9 cellular contexts compared by ENCODE assay signal in the genomic region with DNA sequence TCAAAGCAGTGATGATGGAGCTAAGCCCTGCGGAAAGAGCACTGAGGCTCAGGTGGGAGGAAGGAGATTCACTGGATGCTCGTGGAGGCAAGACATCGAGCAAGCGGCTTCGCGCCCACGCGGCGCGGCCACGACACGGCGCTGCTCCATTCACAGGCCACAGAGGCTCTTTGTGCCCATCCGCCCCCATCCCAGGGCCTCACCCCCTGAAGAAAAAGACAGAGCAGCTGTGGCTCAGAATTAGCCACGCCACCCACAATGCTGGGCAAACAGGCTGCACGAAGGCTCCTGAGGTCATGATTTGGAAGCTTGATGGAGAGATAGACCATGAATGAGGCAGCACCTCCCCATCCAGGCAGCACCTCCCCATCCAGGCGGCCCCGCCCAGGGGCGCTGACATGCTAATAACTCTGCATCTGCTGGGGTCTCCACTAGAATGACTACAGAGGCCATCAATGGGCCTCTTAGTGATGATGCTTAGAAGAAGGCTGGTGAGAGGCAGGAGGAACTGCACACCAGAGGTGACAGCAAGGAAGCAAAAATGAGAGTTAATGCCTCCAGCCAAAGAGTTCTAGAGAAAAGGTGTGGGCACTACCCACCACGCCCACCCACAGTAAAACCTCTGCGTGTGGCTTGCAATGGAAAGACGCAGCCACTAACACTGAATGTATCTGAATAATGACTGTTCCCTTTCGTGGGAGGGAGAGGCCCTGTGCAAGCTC. TPM values are rescaled to one million over a fixed set of nuclear protein-coding genes. Genes with fewer than 3 reads are reported as not detected.
DNase-seq lines count a peak whose midpoint lies in the region; ATAC-seq and TF ChIP-seq lines count a peak whose summit lies in the region.
"Had no signal": no experiment of that assay in that cellular context is flagged by ENCODE, and none has a peak within 500 bp of the region (broad histone marks: within the 10 kb centered on the region; RNA-seq: fewer than 3 reads in every experiment).

No MANE protein-coding gene starts in this region.

- H3K4me3 ChIP-seq in esophagus (ENCODE audit: low read depth in 1 of 2, low read length in 2 of 2) (no peak overlapping the region), gastrocnemius medialis (no peak overlapping the region)

- ATAC-seq in gastrocnemius medialis: no peak
- no peak for ATAC-seq in HG02884 (IDR thresholded peaks at IDR 0.05; ENCODE audit: unreplicated experiment)
- ATAC-seq in HG02571 (IDR thresholded peaks at IDR 0.05; ENCODE audit: unreplicated experiment): no peak

- no peaks in the 10 kb centered on the region for H3K9me3 Mint-ChIP-seq in activated CD4-positive, alpha-beta memory T cell treated with anti-CD3 and anti-CD28 coated beads for 36 hours

- peak overlapping the region; percentile 67 for H3K27ac ChIP-seq in C4-2B
- H3K27ac ChIP-seq in esophagus (ENCODE audit: low read depth in 2 of 2, low read length in 1 of 2): peak overlapping the region; percentile 68 to 91
- peak overlapping the region; percentile 68 to 84 (median 83) for H3K27ac ChIP-seq in gastrocnemius medialis

- H3K36me3 ChIP-seq in esophagus (ENCODE audit: control insufficient read depth in 2 of 2, insufficient read depth in 2 of 2, low read length in 1 of 2) (peaks cover 13 to 32% of the 10 kb centered on the region in 2 donors), gastrocnemius medialis (peaks cover 0 to 72% of the 10 kb centered on the region in 2 donors)

- 65 to 75% methylated on average over 23 of the region's 23 CpGs for WGBS in esophagus, 2 donors

- H3K4me1 ChIP-seq in esophagus (ENCODE audit: control insufficient read depth in 2 of 2, insufficient read depth in 2 of 2, low read length in 1 of 2): peaks cover 7 to 12% of the 10 kb centered on the region in 2 donors
- H3K4me1 ChIP-seq in gastrocnemius medialis: peaks cover 16 to 34% of the 10 kb centered on the region in 2 donors

- H3K27me3 ChIP-seq in esophagus (ENCODE audit: control insufficient read depth in 1 of 2, insufficient read depth in 2 of 2, low read length in 2 of 2) (no peaks in the 10 kb centered on the region), gastrocnemius medialis (no peaks in the 10 kb centered on the region)

- in situ Hi-C loops in gastrocnemius medialis (cut with MboI; ENCODE audit: low sequenced_read_pairs in 4 of 4): no loop called here

- peak; percentile 88 for DNase-seq in activated CD4-positive, alpha-beta memory T cell treated with anti-CD3 and anti-CD28 coated beads for 36 hours
- DNase-seq in gastrocnemius medialis (no peak), middle frontal gyrus (ENCODE audit: extremely low spot score, low spot score) (no peak), DMS79 (lab: John Stamatoyannopoulos, UW) (no peak)
- DNase-seq: NCI-H2081 treated with DMSO at 0.1 percent for 48 hours had no signal

- no peaks in the 10 kb centered on the region for H3K9me3 ChIP-seq in esophagus (ENCODE audit: control insufficient read depth in 2 of 2, insufficient read depth in 1 of 2, low read depth in 1 of 2, low read length in 1 of 2)
- H3K9me3 ChIP-seq in gastrocnemius medialis: no peaks in the 10 kb centered on the region

- CTCF ChIA-PET in activated CD4-positive, alpha-beta memory T cell treated with anti-CD3 and anti-CD28 coated beads for 36 hours (lab: Charles Lee): interaction anchor here (0.6 to 3.5 kb wide), 6 partner anchors 10 to 133 kb away, joined by 3 to 21 read pairs (median 4); no protein-coding TSS in a partner anchor

- H3K27me3 Mint-ChIP-seq in activated CD4-positive, alpha-beta memory T cell treated with anti-CD3 and anti-CD28 coated beads for 36 hours: no peaks in the 10 kb centered on the region

- peak overlapping the region; percentile 89 for H3K27ac Mint-ChIP-seq in activated CD4-positive, alpha-beta memory T cell treated with anti-CD3 and anti-CD28 coated beads for 36 hours

- H3K36me3 Mint-ChIP-seq in activated CD4-positive, alpha-beta memory T cell treated with anti-CD3 and anti-CD28 coated beads for 36 hours: peaks cover 62% of the 10 kb centered on the region

- H3K4me1 Mint-ChIP-seq in activated CD4-positive, alpha-beta memory T cell treated with anti-CD3 and anti-CD28 coated beads for 36 hours (ENCODE audit: low read depth): peaks cover 89% of the 10 kb centered on the region

- no peak for TF ChIP-seq POLR2A in gastrocnemius medialis (IDR thresholded peaks at IDR 0.05)

- intact Hi-C loops in activated CD4-positive, alpha-beta memory T cell treated with anti-CD3 and anti-CD28 coated beads for 36 hours (cut with micrococcal nuclease): loop anchor here (1.0 kb wide), 4 partner anchors 9 to 42 kb away; no protein-coding TSS in a partner anchor
- intact Hi-C loops in gastrocnemius medialis (cut with DNase I; ENCODE audit: low total_unique reads): no loop called here

- TF ChIP-seq CTCF in C4-2B (conservative IDR thresholded peaks at IDR 0.05) (no peak), gastrocnemius medialis (IDR thresholded peaks at IDR 0.05 in 4 of 5, conservative IDR thresholded peaks at IDR 0.05 in 1 of 5) (no peak)

- POLR2A ChIA-PET in activated CD4-positive, alpha-beta memory T cell treated with anti-CD3 and anti-CD28 coated beads for 36 hours (lab: Charles Lee): interaction anchor here (0.7 to 3.8 kb wide), 10 partner anchors 9 to 164 kb away, joined by 3 to 34 read pairs (median 4); no protein-coding TSS in a partner anchor

- peak overlapping the region; percentile 52 for H3K4me3 Mint-ChIP-seq in activated CD4-positive, alpha-beta memory T cell treated with anti-CD3 and anti-CD28 coated beads for 36 hours

RNA-seq across cellular contexts. Expression of gene MYH9, which starts 43.5 kb away (rescaled TPM):
- 100 to 1,000 TPM; 712 to 720 TPM for total RNA-seq in activated CD4-positive, alpha-beta memory T cell treated with anti-CD3 and anti-CD28 coated beads for 36 hours
- 100 to 1,000 TPM; 107 to 114 TPM for polyA plus RNA-seq in esophagus
- 100 to 1,000 TPM in 3 of 4 donors, 10 to 100 TPM in 1; 38.9 to 115 (median 104) TPM for total RNA-seq in gastrocnemius medialis

Comparison
In these comparisons a context has a peak if more than half of its experiments do, and no peak if none do; other contexts are left out.
1. RNA of gene MYH9, which starts 43.5 kb away (total RNA-seq): 712 to 720 TPM in activated CD4-positive, alpha-beta memory T cell treated with anti-CD3 and anti-CD28 coated beads for 36 hours; 38.9 to 115 TPM in gastrocnemius medialis; every median in the first group is over 4 times any median in the second.
2. Peak in every context shown above with its lines, with median percentiles within 50 percentile points of each other: H3K27ac ChIP-seq.